Comparison of ENCODE assay signal across 2 cellular contexts in genomic region chr3:126986001-126986400, GRCh38.
TF ChIP-seq lines count a peak whose summit lies in the region.

No MANE protein-coding gene starts in this region.

TF ChIP-seq in HEK293, 187 proteins besides CTCF, POLR2A, EP300 and RAD21 (continued from another document and continues in another):
- TF ChIP-seq, protein P1, sequence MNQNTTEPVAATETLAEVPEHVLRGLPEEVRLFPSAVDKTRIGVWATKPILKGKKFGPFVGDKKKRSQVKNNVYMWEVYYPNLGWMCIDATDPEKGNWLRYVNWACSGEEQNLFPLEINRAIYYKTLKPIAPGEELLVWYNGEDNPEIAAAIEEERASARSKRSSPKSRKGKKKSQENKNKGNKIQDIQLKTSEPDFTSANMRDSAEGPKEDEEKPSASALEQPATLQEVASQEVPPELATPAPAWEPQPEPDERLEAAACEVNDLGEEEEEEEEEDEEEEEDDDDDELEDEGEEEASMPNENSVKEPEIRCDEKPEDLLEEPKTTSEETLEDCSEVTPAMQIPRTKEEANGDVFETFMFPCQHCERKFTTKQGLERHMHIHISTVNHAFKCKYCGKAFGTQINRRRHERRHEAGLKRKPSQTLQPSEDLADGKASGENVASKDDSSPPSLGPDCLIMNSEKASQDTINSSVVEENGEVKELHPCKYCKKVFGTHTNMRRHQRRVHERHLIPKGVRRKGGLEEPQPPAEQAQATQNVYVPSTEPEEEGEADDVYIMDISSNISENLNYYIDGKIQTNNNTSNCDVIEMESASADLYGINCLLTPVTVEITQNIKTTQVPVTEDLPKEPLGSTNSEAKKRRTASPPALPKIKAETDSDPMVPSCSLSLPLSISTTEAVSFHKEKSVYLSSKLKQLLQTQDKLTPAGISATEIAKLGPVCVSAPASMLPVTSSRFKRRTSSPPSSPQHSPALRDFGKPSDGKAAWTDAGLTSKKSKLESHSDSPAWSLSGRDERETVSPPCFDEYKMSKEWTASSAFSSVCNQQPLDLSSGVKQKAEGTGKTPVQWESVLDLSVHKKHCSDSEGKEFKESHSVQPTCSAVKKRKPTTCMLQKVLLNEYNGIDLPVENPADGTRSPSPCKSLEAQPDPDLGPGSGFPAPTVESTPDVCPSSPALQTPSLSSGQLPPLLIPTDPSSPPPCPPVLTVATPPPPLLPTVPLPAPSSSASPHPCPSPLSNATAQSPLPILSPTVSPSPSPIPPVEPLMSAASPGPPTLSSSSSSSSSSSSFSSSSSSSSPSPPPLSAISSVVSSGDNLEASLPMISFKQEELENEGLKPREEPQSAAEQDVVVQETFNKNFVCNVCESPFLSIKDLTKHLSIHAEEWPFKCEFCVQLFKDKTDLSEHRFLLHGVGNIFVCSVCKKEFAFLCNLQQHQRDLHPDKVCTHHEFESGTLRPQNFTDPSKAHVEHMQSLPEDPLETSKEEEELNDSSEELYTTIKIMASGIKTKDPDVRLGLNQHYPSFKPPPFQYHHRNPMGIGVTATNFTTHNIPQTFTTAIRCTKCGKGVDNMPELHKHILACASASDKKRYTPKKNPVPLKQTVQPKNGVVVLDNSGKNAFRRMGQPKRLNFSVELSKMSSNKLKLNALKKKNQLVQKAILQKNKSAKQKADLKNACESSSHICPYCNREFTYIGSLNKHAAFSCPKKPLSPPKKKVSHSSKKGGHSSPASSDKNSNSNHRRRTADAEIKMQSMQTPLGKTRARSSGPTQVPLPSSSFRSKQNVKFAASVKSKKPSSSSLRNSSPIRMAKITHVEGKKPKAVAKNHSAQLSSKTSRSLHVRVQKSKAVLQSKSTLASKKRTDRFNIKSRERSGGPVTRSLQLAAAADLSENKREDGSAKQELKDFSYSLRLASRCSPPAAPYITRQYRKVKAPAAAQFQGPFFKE (tag by site-specific recombination; IDR thresholded peaks at IDR 0.05; ENCODE audit: borderline replicate concordance), result no peak
- no peak for TF ChIP-seq ZNF19 (tag by site-specific recombination; IDR thresholded peaks at IDR 0.05; ENCODE audit: low read depth)
- TF ChIP-seq SCRT2 (tag by site-specific recombination; IDR thresholded peaks at IDR 0.05), result peak; percentile 67
- TF ChIP-seq BCL11A (tag by site-specific recombination; IDR thresholded peaks at IDR 0.05; ENCODE audit: low read depth), result 0 out of 2 replicates have a peak, but pooled peaks have one; percentile 27
- TF ChIP-seq ZBTB20 (tag by site-specific recombination; IDR thresholded peaks at IDR 0.05), result peak; percentile 45; the same call in 1 of the 2 replicates
- TF ChIP-seq ZNF394 (tag by site-specific recombination; IDR thresholded peaks at IDR 0.05; ENCODE audit: borderline replicate concordance), result no peak
- TF ChIP-seq, protein P2, sequence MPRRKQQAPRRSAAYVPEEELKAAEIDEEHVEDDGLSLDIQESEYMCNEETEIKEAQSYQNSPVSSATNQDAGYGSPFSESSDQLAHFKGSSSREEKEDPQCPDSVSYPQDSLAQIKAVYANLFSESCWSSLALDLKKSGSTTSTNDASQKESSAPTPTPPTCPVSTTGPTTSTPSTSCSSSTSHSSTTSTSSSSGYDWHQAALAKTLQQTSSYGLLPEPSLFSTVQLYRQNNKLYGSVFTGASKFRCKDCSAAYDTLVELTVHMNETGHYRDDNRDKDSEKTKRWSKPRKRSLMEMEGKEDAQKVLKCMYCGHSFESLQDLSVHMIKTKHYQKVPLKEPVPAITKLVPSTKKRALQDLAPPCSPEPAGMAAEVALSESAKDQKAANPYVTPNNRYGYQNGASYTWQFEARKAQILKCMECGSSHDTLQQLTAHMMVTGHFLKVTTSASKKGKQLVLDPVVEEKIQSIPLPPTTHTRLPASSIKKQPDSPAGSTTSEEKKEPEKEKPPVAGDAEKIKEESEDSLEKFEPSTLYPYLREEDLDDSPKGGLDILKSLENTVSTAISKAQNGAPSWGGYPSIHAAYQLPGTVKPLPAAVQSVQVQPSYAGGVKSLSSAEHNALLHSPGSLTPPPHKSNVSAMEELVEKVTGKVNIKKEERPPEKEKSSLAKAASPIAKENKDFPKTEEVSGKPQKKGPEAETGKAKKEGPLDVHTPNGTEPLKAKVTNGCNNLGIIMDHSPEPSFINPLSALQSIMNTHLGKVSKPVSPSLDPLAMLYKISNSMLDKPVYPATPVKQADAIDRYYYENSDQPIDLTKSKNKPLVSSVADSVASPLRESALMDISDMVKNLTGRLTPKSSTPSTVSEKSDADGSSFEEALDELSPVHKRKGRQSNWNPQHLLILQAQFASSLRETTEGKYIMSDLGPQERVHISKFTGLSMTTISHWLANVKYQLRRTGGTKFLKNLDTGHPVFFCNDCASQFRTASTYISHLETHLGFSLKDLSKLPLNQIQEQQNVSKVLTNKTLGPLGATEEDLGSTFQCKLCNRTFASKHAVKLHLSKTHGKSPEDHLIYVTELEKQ (tag by site-specific recombination; IDR thresholded peaks at IDR 0.05; ENCODE audit: borderline replicate concordance), result no peak
- 0 out of 2 replicates have a peak, but pooled peaks have one; percentile 58 for TF ChIP-seq WT1 (tag by site-specific recombination; IDR thresholded peaks at IDR 0.05)
- TF ChIP-seq REST (tag by site-specific recombination; IDR thresholded peaks at IDR 0.05), result 0 out of 2 replicates have a peak, but pooled peaks have one; percentile 35
- no peak for TF ChIP-seq ZNF785 (tag by site-specific recombination; IDR thresholded peaks at IDR 0.05)

TF ChIP-seq in K562, 482 proteins besides CTCF, POLR2A, EP300 and RAD21 (continued from another document and continues in another):
- TF ChIP-seq, protein P3, sequence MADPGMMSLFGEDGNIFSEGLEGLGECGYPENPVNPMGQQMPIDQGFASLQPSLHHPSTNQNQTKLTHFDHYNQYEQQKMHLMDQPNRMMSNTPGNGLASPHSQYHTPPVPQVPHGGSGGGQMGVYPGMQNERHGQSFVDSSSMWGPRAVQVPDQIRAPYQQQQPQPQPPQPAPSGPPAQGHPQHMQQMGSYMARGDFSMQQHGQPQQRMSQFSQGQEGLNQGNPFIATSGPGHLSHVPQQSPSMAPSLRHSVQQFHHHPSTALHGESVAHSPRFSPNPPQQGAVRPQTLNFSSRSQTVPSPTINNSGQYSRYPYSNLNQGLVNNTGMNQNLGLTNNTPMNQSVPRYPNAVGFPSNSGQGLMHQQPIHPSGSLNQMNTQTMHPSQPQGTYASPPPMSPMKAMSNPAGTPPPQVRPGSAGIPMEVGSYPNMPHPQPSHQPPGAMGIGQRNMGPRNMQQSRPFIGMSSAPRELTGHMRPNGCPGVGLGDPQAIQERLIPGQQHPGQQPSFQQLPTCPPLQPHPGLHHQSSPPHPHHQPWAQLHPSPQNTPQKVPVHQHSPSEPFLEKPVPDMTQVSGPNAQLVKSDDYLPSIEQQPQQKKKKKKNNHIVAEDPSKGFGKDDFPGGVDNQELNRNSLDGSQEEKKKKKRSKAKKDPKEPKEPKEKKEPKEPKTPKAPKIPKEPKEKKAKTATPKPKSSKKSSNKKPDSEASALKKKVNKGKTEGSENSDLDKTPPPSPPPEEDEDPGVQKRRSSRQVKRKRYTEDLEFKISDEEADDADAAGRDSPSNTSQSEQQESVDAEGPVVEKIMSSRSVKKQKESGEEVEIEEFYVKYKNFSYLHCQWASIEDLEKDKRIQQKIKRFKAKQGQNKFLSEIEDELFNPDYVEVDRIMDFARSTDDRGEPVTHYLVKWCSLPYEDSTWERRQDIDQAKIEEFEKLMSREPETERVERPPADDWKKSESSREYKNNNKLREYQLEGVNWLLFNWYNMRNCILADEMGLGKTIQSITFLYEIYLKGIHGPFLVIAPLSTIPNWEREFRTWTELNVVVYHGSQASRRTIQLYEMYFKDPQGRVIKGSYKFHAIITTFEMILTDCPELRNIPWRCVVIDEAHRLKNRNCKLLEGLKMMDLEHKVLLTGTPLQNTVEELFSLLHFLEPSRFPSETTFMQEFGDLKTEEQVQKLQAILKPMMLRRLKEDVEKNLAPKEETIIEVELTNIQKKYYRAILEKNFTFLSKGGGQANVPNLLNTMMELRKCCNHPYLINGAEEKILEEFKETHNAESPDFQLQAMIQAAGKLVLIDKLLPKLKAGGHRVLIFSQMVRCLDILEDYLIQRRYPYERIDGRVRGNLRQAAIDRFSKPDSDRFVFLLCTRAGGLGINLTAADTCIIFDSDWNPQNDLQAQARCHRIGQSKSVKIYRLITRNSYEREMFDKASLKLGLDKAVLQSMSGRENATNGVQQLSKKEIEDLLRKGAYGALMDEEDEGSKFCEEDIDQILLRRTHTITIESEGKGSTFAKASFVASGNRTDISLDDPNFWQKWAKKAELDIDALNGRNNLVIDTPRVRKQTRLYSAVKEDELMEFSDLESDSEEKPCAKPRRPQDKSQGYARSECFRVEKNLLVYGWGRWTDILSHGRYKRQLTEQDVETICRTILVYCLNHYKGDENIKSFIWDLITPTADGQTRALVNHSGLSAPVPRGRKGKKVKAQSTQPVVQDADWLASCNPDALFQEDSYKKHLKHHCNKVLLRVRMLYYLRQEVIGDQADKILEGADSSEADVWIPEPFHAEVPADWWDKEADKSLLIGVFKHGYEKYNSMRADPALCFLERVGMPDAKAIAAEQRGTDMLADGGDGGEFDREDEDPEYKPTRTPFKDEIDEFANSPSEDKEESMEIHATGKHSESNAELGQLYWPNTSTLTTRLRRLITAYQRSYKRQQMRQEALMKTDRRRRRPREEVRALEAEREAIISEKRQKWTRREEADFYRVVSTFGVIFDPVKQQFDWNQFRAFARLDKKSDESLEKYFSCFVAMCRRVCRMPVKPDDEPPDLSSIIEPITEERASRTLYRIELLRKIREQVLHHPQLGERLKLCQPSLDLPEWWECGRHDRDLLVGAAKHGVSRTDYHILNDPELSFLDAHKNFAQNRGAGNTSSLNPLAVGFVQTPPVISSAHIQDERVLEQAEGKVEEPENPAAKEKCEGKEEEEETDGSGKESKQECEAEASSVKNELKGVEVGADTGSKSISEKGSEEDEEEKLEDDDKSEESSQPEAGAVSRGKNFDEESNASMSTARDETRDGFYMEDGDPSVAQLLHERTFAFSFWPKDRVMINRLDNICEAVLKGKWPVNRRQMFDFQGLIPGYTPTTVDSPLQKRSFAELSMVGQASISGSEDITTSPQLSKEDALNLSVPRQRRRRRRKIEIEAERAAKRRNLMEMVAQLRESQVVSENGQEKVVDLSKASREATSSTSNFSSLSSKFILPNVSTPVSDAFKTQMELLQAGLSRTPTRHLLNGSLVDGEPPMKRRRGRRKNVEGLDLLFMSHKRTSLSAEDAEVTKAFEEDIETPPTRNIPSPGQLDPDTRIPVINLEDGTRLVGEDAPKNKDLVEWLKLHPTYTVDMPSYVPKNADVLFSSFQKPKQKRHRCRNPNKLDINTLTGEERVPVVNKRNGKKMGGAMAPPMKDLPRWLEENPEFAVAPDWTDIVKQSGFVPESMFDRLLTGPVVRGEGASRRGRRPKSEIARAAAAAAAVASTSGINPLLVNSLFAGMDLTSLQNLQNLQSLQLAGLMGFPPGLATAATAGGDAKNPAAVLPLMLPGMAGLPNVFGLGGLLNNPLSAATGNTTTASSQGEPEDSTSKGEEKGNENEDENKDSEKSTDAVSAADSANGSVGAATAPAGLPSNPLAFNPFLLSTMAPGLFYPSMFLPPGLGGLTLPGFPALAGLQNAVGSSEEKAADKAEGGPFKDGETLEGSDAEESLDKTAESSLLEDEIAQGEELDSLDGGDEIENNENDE (IDR thresholded peaks at IDR 0.05; ENCODE audit: low read depth, low read length), result no peak
- TF ChIP-seq CBX3 (IDR thresholded peaks at IDR 0.05; ENCODE audit: borderline replicate concordance in 1 of 2, low read length in 2 of 2), result 0 out of 3 replicates have a peak, but pooled peaks of 1 of the 2 experiments have one; percentile 14
- TF ChIP-seq HMGXB4 (CRISPR knock-in tag; IDR thresholded peaks at IDR 0.05), result no peak
- peak; percentile 80 for TF ChIP-seq SMARCA4 (IDR thresholded peaks at IDR 0.05)
- TF ChIP-seq STAT5A (IDR thresholded peaks at IDR 0.05; ENCODE audit: borderline replicate concordance, low read length), result peak; percentile 51; the same call in 1 of the 2 replicates
- TF ChIP-seq USF2 (CRISPR knock-in tag; IDR thresholded peaks at IDR 0.05), result no peak
- no peak for TF ChIP-seq PHB (CRISPR knock-in tag; IDR thresholded peaks at IDR 0.05)
- no peak for TF ChIP-seq ILF3 (IDR thresholded peaks at IDR 0.05; ENCODE audit: borderline replicate concordance)
- no peak for TF ChIP-seq CEBPB (tag; IDR thresholded peaks at IDR 0.05)
- TF ChIP-seq TEAD4 (IDR thresholded peaks at IDR 0.05; ENCODE audit: low read length), result peak; percentile 80
- no peak for TF ChIP-seq TEAD4 (CRISPR knock-in tag; IDR thresholded peaks at IDR 0.05; ENCODE audit: borderline replicate concordance)
- TF ChIP-seq, protein P4, sequence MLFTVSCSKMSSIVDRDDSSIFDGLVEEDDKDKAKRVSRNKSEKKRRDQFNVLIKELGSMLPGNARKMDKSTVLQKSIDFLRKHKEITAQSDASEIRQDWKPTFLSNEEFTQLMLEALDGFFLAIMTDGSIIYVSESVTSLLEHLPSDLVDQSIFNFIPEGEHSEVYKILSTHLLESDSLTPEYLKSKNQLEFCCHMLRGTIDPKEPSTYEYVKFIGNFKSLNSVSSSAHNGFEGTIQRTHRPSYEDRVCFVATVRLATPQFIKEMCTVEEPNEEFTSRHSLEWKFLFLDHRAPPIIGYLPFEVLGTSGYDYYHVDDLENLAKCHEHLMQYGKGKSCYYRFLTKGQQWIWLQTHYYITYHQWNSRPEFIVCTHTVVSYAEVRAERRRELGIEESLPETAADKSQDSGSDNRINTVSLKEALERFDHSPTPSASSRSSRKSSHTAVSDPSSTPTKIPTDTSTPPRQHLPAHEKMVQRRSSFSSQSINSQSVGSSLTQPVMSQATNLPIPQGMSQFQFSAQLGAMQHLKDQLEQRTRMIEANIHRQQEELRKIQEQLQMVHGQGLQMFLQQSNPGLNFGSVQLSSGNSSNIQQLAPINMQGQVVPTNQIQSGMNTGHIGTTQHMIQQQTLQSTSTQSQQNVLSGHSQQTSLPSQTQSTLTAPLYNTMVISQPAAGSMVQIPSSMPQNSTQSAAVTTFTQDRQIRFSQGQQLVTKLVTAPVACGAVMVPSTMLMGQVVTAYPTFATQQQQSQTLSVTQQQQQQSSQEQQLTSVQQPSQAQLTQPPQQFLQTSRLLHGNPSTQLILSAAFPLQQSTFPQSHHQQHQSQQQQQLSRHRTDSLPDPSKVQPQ (CRISPR knock-in tag; IDR thresholded peaks at IDR 0.05; ENCODE audit: borderline replicate concordance), result no peak
- TF ChIP-seq, protein P5, sequence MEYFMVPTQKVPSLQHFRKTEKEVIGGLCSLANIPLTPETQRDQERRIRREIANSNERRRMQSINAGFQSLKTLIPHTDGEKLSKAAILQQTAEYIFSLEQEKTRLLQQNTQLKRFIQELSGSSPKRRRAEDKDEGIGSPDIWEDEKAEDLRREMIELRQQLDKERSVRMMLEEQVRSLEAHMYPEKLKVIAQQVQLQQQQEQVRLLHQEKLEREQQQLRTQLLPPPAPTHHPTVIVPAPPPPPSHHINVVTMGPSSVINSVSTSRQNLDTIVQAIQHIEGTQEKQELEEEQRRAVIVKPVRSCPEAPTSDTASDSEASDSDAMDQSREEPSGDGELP (CRISPR knock-in tag; IDR thresholded peaks at IDR 0.05; ENCODE audit: borderline replicate concordance), result peak; percentile 70
- no peak for TF ChIP-seq ADNP (tag; IDR thresholded peaks at IDR 0.05)
- TF ChIP-seq GTF2A2 (tag; IDR thresholded peaks at IDR 0.05), result no peak
